In the genomic region with DNA sequence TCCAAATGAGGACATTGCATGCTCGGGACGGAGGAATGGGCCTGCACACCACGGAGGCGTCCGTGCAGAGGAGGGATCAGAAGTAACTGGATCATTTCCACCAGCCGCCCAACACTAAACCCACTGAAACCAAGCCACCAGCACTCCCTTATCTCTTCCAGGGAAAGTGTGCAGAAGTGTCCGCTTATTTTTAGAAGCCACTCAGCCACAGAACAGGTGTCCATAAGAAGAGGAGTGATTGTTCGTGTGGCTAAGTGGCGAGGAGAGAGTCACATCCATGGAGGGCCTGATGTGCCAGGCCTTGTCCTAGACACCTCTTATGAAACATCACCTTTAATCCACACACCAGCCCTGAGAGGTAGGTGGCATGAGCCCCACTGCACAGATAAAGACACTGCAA, we compare ENCODE assay signal across 16 cellular contexts.
DNase-seq lines count a peak whose midpoint lies in the region; ATAC-seq lines count a peak whose summit lies in the region.
"Had no signal": no experiment of that assay in that cellular context is flagged by ENCODE, and none has a peak within 500 bp of the region (broad histone marks: within the 10 kb centered on the region; RNA-seq: fewer than 3 reads in every experiment).

No MANE protein-coding gene starts in this region.

- peak; percentile 50 for DNase-seq in NCI-H345 (lab: John Stamatoyannopoulos, UW)
- no peak for DNase-seq in NCI-H345 treated with DMSO at 0.1 percent for 48 hours (lab: John Stamatoyannopoulos, UW; ENCODE audit: unreplicated experiment)
- DNase-seq in left cardiac atrium: no peak
- peak; percentile 33 for DNase-seq in myocyte (ENCODE audit: low read depth)
- no peak for DNase-seq in stimulated activated CD4-positive, alpha-beta T cell treated with anti-CD3 and anti-CD28 coated beads, Interleukin-4, amount 100 ng/mL, for 4 hours
- DNase-seq in OCI-M2 (lab: John Stamatoyannopoulos, UW; ENCODE audit: unreplicated experiment): no peak
- DNase-seq: Calu3; CD4-positive, alpha-beta memory T cell; HFFc6; KG1; NCI-H1417; NCI-H187; NCI-H2107; NCI-H226; NCI-H526 had no signal

- intact Hi-C loops in left cardiac atrium (cut with DNase I): no loop called here

- ATAC-seq in left cardiac atrium (peak; percentile 47 to 78), GM18511 (IDR thresholded peaks at IDR 0.05; ENCODE audit: unreplicated experiment) (no peak)

Comparison
In these comparisons a context has a peak if more than half of its experiments do, and no peak if none do; other contexts are left out.
1. DNase-seq: peak in NCI-H345 (single experiment) and myocyte (single experiment); none in NCI-H345 treated with DMSO at 0.1 percent for 48 hours (single experiment), left cardiac atrium (single experiment), stimulated activated CD4-positive, alpha-beta T cell treated with anti-CD3 and anti-CD28 coated beads, Interleukin-4, amount 100 ng/mL, for 4 hours (0 of 2) and OCI-M2 (single experiment).